22 cellular contexts compared by ENCODE assay signal in genomic region chr6:72861059-72861458, GRCh38.
DNase-seq lines count a peak whose midpoint lies in the region; ATAC-seq and TF ChIP-seq lines count a peak whose summit lies in the region.
"Had no signal": no experiment of that assay in that cellular context is flagged by ENCODE, and none has a peak within 500 bp of the region (broad histone marks: within the 10 kb centered on the region; RNA-seq: fewer than 3 reads in every experiment).

No MANE protein-coding gene starts in this region.

- CTCF ChIA-PET in IMR-90 (lab: Yijun Ruan, JAX): no interaction called here

- H2BK120ac ChIP-seq in IMR-90 (ENCODE audit: low read depth, low read length): no peak overlapping the region

- no TSS peak for BruUV-seq in IMR-90 (replicated peaks; lab: Mats Ljungman, UMichigan)

- H3K4me1 ChIP-seq in IMR-90 (ENCODE audit: control insufficient read depth, insufficient read depth, low read length) (peaks cover 7% of the 10 kb centered on the region), gastrocnemius medialis (peaks cover 48 to 56% of the 10 kb centered on the region in 2 donors)

- H2AK9ac ChIP-seq in IMR-90 (replicated peaks; ENCODE audit: low read depth, low read length, poor library complexity): no peak overlapping the region

- H3K4me2 ChIP-seq in IMR-90 (ENCODE audit: low read depth, low read length): no peak overlapping the region

- 0 out of 2 replicates have a peak overlapping the region, but pooled peaks have one; percentile 2 for H3K14ac ChIP-seq in IMR-90 (replicated peaks; ENCODE audit: low read depth, low read length)

- POLR2A ChIA-PET in IMR-90 (lab: Charles Lee; ENCODE audit: unreplicated experiment): no interaction called here

- intact Hi-C loops in IMR-90 (cut with micrococcal nuclease) (no loop called here), gastrocnemius medialis (cut with DNase I; ENCODE audit: low total_unique reads) (loop anchor here (1.0 to 10.0 kb wide), 2 partner anchors 42 to 304 kb away; no protein-coding TSS in a partner anchor)

- H3K4me3 ChIP-seq in IMR-90 (ENCODE audit: insufficient read depth, low read depth, low read length) (no peak overlapping the region), gastrocnemius medialis (no peak overlapping the region)

- no peak overlapping the region for H2AFZ ChIP-seq in IMR-90 (replicated peaks; ENCODE audit: low read length, poor library complexity)

- H2BK20ac ChIP-seq in IMR-90 (ENCODE audit: low read depth, low read length): no peak overlapping the region

- TF ChIP-seq CTCF in IMR-90 (conservative IDR thresholded peaks at IDR 0.05; ENCODE audit: low read depth, low read length) (no peak), gastrocnemius medialis (IDR thresholded peaks at IDR 0.05 in 4 of 5, conservative IDR thresholded peaks at IDR 0.05 in 1 of 5) (no peak)

- TF ChIP-seq RAD21 in IMR-90 (IDR thresholded peaks at IDR 0.05; ENCODE audit: low read length): no peak

- TF ChIP-seq POLR2A in IMR-90 (IDR thresholded peaks at IDR 0.05; ENCODE audit: low read depth, low read length): no peak
- TF ChIP-seq POLR2A in gastrocnemius medialis (IDR thresholded peaks at IDR 0.05): no peak

- no peak overlapping the region for H3K23ac ChIP-seq in IMR-90 (ENCODE audit: low read depth, low read length)

- no peak overlapping the region for H3K18ac ChIP-seq in IMR-90 (ENCODE audit: low read depth, low read length)

- ATAC-seq in IMR-90 (ENCODE audit: low read depth): peak; percentile 25
- ATAC-seq in gastrocnemius medialis: no peak
- ATAC-seq in GM21515 (IDR thresholded peaks at IDR 0.05; ENCODE audit: unreplicated experiment): no peak
- ATAC-seq in GM19351 (IDR thresholded peaks at IDR 0.05; ENCODE audit: unreplicated experiment): no peak
- ATAC-seq: activated CD8-positive, alpha-beta T cell treated with anti-CD3 and anti-CD28 coated beads for 36 hours; CD8-positive, alpha-beta T cell; stimulated activated memory B cell treated with anti-CD40 and anti-IgM and Interleukin-4, amounts not matched to agents 10 μg/mL and 1 μg/mL and 100 μg/mL, for 72 hours had no signal

- H3K36me3 ChIP-seq in IMR-90 (ENCODE audit: control insufficient read depth, insufficient read depth, low read length) (no peaks in the 10 kb centered on the region), gastrocnemius medialis (no peaks in the 10 kb centered on the region)

- no peaks in the 10 kb centered on the region for H3K9me3 ChIP-seq in IMR-90 (ENCODE audit: control insufficient read depth, insufficient read depth, low read length)
- H3K9me3 ChIP-seq in gastrocnemius medialis: no peaks in the 10 kb centered on the region

- H3K27me3 ChIP-seq in IMR-90 (ENCODE audit: control insufficient read depth, insufficient read depth, low read length) (no peaks in the 10 kb centered on the region), gastrocnemius medialis (no peaks in the 10 kb centered on the region)

- no peak overlapping the region for H4K91ac ChIP-seq in IMR-90 (ENCODE audit: insufficient read depth, low read depth, low read length)

- dilution Hi-C loops in IMR-90 (cut with HindIII; ENCODE audit: low sequenced_read_pairs, unreplicated experiment): no loop called here

- DNase-seq in AG20443 (ENCODE audit: low spot score) (peak; percentile 11), IMR-90 (peak; percentile 19), epithelial cell of prostate (ENCODE audit: low read depth, low spot score) (no peak), gastrocnemius medialis (no peak), HuH-7.5 (ENCODE audit: low spot score) (no peak), Ammon's horn (ENCODE audit: low spot score) (no peak)
- DNase-seq: activated CD4-positive, CD25-positive, alpha-beta regulatory T cell; activated CD8-positive, alpha-beta T cell treated with anti-CD3 and anti-CD28 coated beads for 36 hours; activated naive CD8-positive, alpha-beta T cell treated with anti-CD3 and anti-CD28 coated beads for 36 hours; activated T-cell treated with anti-CD3 and anti-CD28 coated beads, Interleukin-2, amount 50 U/mL, for 24 hours; CD8-positive, alpha-beta T cell; cortex of kidney; DMS153; H9; hippocampal formation; islet precursor cell; naive B cell; NCI-H526; stimulated activated CD4-positive, alpha-beta T cell treated with anti-CD3 and anti-CD28 coated beads, Interleukin-1b, Interleukin-23, amount 100 ng/mL, for 48 hours had no signal

- WGBS in IMR-90 (ENCODE audit: extremely low coverage in 2 of 2, insufficient read length in 1 of 2), 2 experiments: no CpG with 5 or more reads among the region's 2 CpGs

- no peak overlapping the region for H4K5ac ChIP-seq in IMR-90 (ENCODE audit: low read depth, low read length)

- H3K27ac ChIP-seq in IMR-90 (ENCODE audit: insufficient read depth, low read length) (no peak overlapping the region), epithelial cell of prostate (peak overlapping the region; percentile 89), gastrocnemius medialis (peak overlapping the region; percentile 75 to 89 (median 86))

- H3K4ac ChIP-seq in IMR-90 (ENCODE audit: low read depth, low read length): no peak overlapping the region

- H2BK5ac ChIP-seq in IMR-90 (ENCODE audit: low read depth, low read length, poor library complexity, severe bottlenecking): no peak overlapping the region

- peaks cover 4% of the 10 kb centered on the region for H3K9me1 ChIP-seq in IMR-90 (ENCODE audit: insufficient read depth, low read length)

- H2BK15ac ChIP-seq in IMR-90 (ENCODE audit: low read depth, low read length): no peak overlapping the region

- H4K20me1 ChIP-seq in IMR-90 (ENCODE audit: insufficient read depth, low read length): no peaks in the 10 kb centered on the region

- H3K79me1 ChIP-seq in IMR-90 (ENCODE audit: low read depth in 1 of 2, low read length in 2 of 2): peaks cover 0 to 2% of the 10 kb centered on the region in 2 experiments; a peak in 1 of 4 replicates

- no peak overlapping the region for H4K8ac ChIP-seq in IMR-90 (ENCODE audit: low read depth in 2 of 2, low read length in 2 of 2)

- in situ Hi-C loops in IMR-90 (cut with MboI; ENCODE audit: low sequenced_read_pairs) (no loop called here), gastrocnemius medialis (cut with MboI; ENCODE audit: low sequenced_read_pairs in 4 of 4) (loop anchor here in 1 of 4 donors (10.0 kb wide), 2 partner anchors 84 to 116 kb away; no protein-coding TSS in a partner anchor)

- no peak overlapping the region for H3K56ac ChIP-seq in IMR-90 (ENCODE audit: extremely low read depth, insufficient read depth, low read length)

- H3K9ac ChIP-seq in IMR-90 (ENCODE audit: low read depth, low read length): no peak overlapping the region

- no peak overlapping the region for H2AK5ac ChIP-seq in IMR-90 (ENCODE audit: low read depth, low read length)

TF ChIP-seq in IMR-90, 13 proteins besides CTCF, POLR2A, EP300 and RAD21:
- no peak for TF ChIP-seq NFE2L2 (IDR thresholded peaks at IDR 0.05; ENCODE audit: low read depth, low read length)
- no peak for TF ChIP-seq CHD1 (IDR thresholded peaks at IDR 0.05; ENCODE audit: low read depth, low read length)
- TF ChIP-seq BHLHE40 (IDR thresholded peaks at IDR 0.05; ENCODE audit: low read depth, low read length): no peak
- no peak for TF ChIP-seq CEBPB (IDR thresholded peaks at IDR 0.05; ENCODE audit: low read depth, low read length)
- no peak for TF ChIP-seq MAFK (IDR thresholded peaks at IDR 0.05; ENCODE audit: low read depth, low read length)
- TF ChIP-seq SMC3 (IDR thresholded peaks at IDR 0.05; ENCODE audit: low read depth, low read length): no peak
- no peak for TF ChIP-seq MAZ (IDR thresholded peaks at IDR 0.05; ENCODE audit: borderline replicate concordance, low read depth, low read length)
- no peak for TF ChIP-seq ELK1 (IDR thresholded peaks at IDR 0.05; ENCODE audit: borderline replicate concordance, low read depth, low read length)
- TF ChIP-seq, protein P1, sequence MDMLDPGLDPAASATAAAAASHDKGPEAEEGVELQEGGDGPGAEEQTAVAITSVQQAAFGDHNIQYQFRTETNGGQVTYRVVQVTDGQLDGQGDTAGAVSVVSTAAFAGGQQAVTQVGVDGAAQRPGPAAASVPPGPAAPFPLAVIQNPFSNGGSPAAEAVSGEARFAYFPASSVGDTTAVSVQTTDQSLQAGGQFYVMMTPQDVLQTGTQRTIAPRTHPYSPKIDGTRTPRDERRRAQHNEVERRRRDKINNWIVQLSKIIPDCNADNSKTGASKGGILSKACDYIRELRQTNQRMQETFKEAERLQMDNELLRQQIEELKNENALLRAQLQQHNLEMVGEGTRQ (IDR thresholded peaks at IDR 0.05; ENCODE audit: low read depth, low read length): no peak
- no peak for TF ChIP-seq FOS (IDR thresholded peaks at IDR 0.05; ENCODE audit: low read depth, low read length)

Comparison
In these comparisons a context has a peak if more than half of its experiments do, and no peak if none do; other contexts are left out.
1. DNase-seq: peak in AG20443 (single experiment) and IMR-90 (single experiment); none in epithelial cell of prostate (single experiment), gastrocnemius medialis (0 of 2), HuH-7.5 (single experiment) and Ammon's horn (single experiment).